15 cellular contexts compared by ENCODE assay signal in the genomic region with DNA sequence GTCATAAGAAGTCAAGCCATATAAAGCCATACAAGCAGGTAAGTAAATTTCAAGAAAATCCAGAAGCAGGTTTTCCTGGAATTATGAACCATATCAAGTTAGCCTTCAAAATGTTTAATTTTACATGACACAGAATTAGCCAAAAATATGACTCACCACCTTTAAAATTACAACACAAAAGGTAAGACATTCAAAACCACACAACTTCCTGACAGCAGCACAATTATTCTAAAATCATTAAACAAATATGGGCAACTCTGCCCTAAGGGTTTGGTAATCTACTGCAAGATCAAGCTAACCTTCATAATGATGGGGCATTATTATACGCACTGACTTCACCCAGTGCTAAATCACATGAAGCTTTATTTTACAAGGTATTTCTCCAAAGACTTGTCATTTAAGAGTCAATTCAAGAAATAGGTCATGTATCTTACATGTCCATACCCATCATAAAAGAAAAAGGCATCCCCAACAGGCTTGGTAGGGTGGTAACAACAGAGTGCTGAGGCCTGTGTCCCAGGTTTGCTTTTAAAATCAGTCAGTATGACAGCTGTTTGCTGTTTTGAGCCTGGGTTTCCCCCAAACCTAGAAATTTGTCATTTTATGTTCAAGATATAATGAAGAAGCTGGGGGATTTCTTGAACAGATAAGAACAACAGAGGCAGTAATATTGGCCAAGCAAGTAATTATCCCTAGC. TPM values are rescaled to one million over a fixed set of nuclear protein-coding genes. Genes with fewer than 3 reads are reported as not detected.
DNase-seq lines count a peak whose midpoint lies in the region; ATAC-seq and TF ChIP-seq lines count a peak whose summit lies in the region.
"Had no signal": no experiment of that assay in that cellular context is flagged by ENCODE, and none has a peak within 500 bp of the region (broad histone marks: within the 10 kb centered on the region; RNA-seq: fewer than 3 reads in every experiment).

No MANE protein-coding gene starts in this region.

- peak overlapping the region; percentile 41 for H3K27ac ChIP-seq in mammary epithelial cell (ENCODE audit: insufficient read depth, low read depth, low read length)
- no peak overlapping the region for H3K27ac ChIP-seq in right cardiac atrium (ENCODE audit: low read length)
- no peak overlapping the region for H3K27ac ChIP-seq in ovary
- H3K27ac ChIP-seq: BLaER1, transverse colon had no signal

- CTCF ChIA-PET in mammary epithelial cell (lab: Charles Lee; ENCODE audit: low non-redundant PET) = no interaction called here

- intact Hi-C loops in mammary epithelial cell (cut with micrococcal nuclease) = loop anchor here (2.0 kb wide), 1 partner anchor 17 kb away; no protein-coding TSS in a partner anchor
- intact Hi-C loops in right cardiac atrium (cut with DNase I) = no loop called here
- intact Hi-C loops in ovary (cut with DNase I) = no loop called here

- H2AFZ ChIP-seq in mammary epithelial cell (ENCODE audit: low read depth, low read length) = no peak overlapping the region

- dilution Hi-C loops in mammary epithelial cell (cut with HindIII; ENCODE audit: low sequenced_read_pairs) = no loop called here

- H3K4me3 ChIP-seq in GM06990 (replicated peaks; ENCODE audit: low read depth, low read length) (no peak overlapping the region), mammary epithelial cell (replicated peaks in 1 of 3; ENCODE audit: insufficient read depth in 1 of 3, low read depth in 2 of 3, low read length in 3 of 3) (no peak overlapping the region), right cardiac atrium (ENCODE audit: low read length) (no peak overlapping the region), ovary (no peak overlapping the region)
- H3K4me3 ChIP-seq: BLaER1, dorsolateral prefrontal cortex, transverse colon had no signal

- no peak for TF ChIP-seq EP300 in ovary (IDR thresholded peaks at IDR 0.05)

- H4K20me1 ChIP-seq in mammary epithelial cell (ENCODE audit: insufficient read depth, low read length) = no peaks in the 10 kb centered on the region
- H4K20me1 ChIP-seq: BLaER1 had no signal

- H3K9ac ChIP-seq in mammary epithelial cell (ENCODE audit: insufficient read depth, low read length) = no peak overlapping the region
- H3K9ac ChIP-seq: BLaER1 had no signal

- WGBS in mammary epithelial cell (ENCODE audit: low coverage, missing lambda C conversion rate) = 0% methylated on average over 1 of the region's 1 CpG
- WGBS in right cardiac atrium = 94% methylated on average over 1 of the region's 1 CpG
- 86 to 95% (median 91%) methylated on average over 1 of the region's 1 CpG for WGBS in ovary, 3 donors

- no TSS peak for BruUV-seq in mammary epithelial cell (replicated peaks; lab: Mats Ljungman, UMichigan)

- TF ChIP-seq CTCF in GM06990 (IDR thresholded peaks at IDR 0.05; ENCODE audit: insufficient read depth, low read length, poor library complexity, severe bottlenecking) (no peak), mammary epithelial cell (conservative IDR thresholded peaks at IDR 0.05 in 1 of 2, IDR thresholded peaks at IDR 0.05 in 1 of 2; ENCODE audit: extremely low read depth in 1 of 2, insufficient read depth in 1 of 2, low read depth in 1 of 2, low read length in 2 of 2) (no peak), ovary (IDR thresholded peaks at IDR 0.05) (no peak)

- in situ Hi-C loops in mammary epithelial cell (cut with MboI; ENCODE audit: low sequenced_read_pairs in 2 of 2) = no loop called here

- peak overlapping the region; percentile 46 for H3K4me2 ChIP-seq in mammary epithelial cell (ENCODE audit: insufficient read depth, low read depth, low read length)
- H3K4me2 ChIP-seq: BLaER1 had no signal

- DNase-seq in A172 (ENCODE audit: low spot score) (peak; percentile 10), GM06990 (ENCODE audit: extremely low read depth, insufficient read length) (peak; percentile 41), NCI-H69 (lab: John Stamatoyannopoulos, UW) (peak; percentile 66), mammary epithelial cell (peak; percentile 87), NCI-H1092 treated with DMSO at 0.1 percent for 48 hours (lab: John Stamatoyannopoulos, UW) (no peak), right cardiac atrium (no peak), SW 1271 (lab: John Stamatoyannopoulos, UW) (no peak), ovary (no peak)
- DNase-seq: dorsolateral prefrontal cortex, head of caudate nucleus, mesendoderm, NCI-H187, OCI-M1, transverse colon had no signal

- H3K27me3 ChIP-seq in GM06990 (replicated peaks; ENCODE audit: control insufficient read depth, insufficient read depth, low read length) (no peaks in the 10 kb centered on the region), mammary epithelial cell (ENCODE audit: insufficient read depth, low read length) (no peaks in the 10 kb centered on the region), right cardiac atrium (ENCODE audit: control insufficient read depth, insufficient read depth) (no peaks in the 10 kb centered on the region), ovary (no peaks in the 10 kb centered on the region)
- H3K27me3 ChIP-seq: BLaER1, dorsolateral prefrontal cortex, transverse colon had no signal

- H3K9me3 ChIP-seq in mammary epithelial cell (replicated peaks; ENCODE audit: insufficient read depth, low read length) = no peaks in the 10 kb centered on the region
- no peaks in the 10 kb centered on the region for H3K9me3 ChIP-seq in right cardiac atrium (ENCODE audit: control insufficient read depth, low read length)
- H3K9me3 ChIP-seq in ovary = no peaks in the 10 kb centered on the region
- H3K9me3 ChIP-seq: transverse colon had no signal

- H3K4me1 ChIP-seq in mammary epithelial cell (ENCODE audit: insufficient read depth, low read length) = peaks cover 28% of the 10 kb centered on the region
- H3K4me1 ChIP-seq in right cardiac atrium (ENCODE audit: control insufficient read depth, insufficient read depth, low read length) = no peaks in the 10 kb centered on the region
- no peaks in the 10 kb centered on the region for H3K4me1 ChIP-seq in ovary (ENCODE audit: insufficient read depth)
- H3K4me1 ChIP-seq: transverse colon had no signal

- no peak for TF ChIP-seq POLR2A in ovary (IDR thresholded peaks at IDR 0.05)

- H3K36me3 ChIP-seq in GM06990 (ENCODE audit: control insufficient read depth, insufficient read depth, low read length) = no peaks in the 10 kb centered on the region
- peaks cover 3% of the 10 kb centered on the region for H3K36me3 ChIP-seq in mammary epithelial cell (ENCODE audit: insufficient read depth, low read length)
- H3K36me3 ChIP-seq in ovary = no peaks in the 10 kb centered on the region
- H3K36me3 ChIP-seq: transverse colon had no signal

- no peak for ATAC-seq in right cardiac atrium

- peaks cover 40% of the 10 kb centered on the region for H3K79me2 ChIP-seq in mammary epithelial cell (ENCODE audit: insufficient read depth, low read length)

RNA-seq across cellular contexts. Expression of gene RCBTB1, which starts 15.2 kb away (rescaled TPM):
- total RNA-seq in A172 (2014; rRNA removed; shearing (Covaris generic)) = 20.5 and 26.2 TPM in 2 replicates
- total RNA-seq in mammary epithelial cell (10 to 100 TPM; 29.9 to 87.5 TPM), right cardiac atrium (10 to 100 TPM; 16.7 to 20.3 (median 19.0) TPM), ovary (10 to 100 TPM in 5 of 7 donors, 1 to 10 TPM in 2; 5.5 to 16.6 (median 12.9) TPM)
- polyA plus RNA-seq in mammary epithelial cell (13.9 TPM), right cardiac atrium (10.8 TPM), ovary (10 to 100 TPM in 1 of 2 donors, 1 to 10 TPM in 1; 8.6 to 28.0 TPM)
- polyA minus RNA-seq in mammary epithelial cell = 19.2 TPM

RNA-seq across cellular contexts. Expression of gene ARL11, which starts 58.2 kb away (rescaled TPM):
- total RNA-seq in A172 (2014; rRNA removed; shearing (Covaris generic)) = not detected in 2 replicates
- total RNA-seq in mammary epithelial cell (under 1 TPM in 1 of 2 donors, not detected in 1; under 0.01 TPM), right cardiac atrium (under 1 TPM; 0.33 to 0.82 (median 0.54) TPM), ovary (under 1 TPM; 0.15 to 0.80 (median 0.24) TPM)
- polyA plus RNA-seq in mammary epithelial cell (0.03 TPM), right cardiac atrium (0.32 TPM), ovary (under 1 TPM; 0.28 to 0.93 TPM)
- polyA minus RNA-seq in mammary epithelial cell = not detected

Comparison
In these comparisons a context has a peak if more than half of its experiments do, and no peak if none do; other contexts are left out.
1. DNase-seq: peak in A172 (single experiment), GM06990 (single experiment), NCI-H69 (single experiment) and mammary epithelial cell (single experiment); none in NCI-H1092 treated with DMSO at 0.1 percent for 48 hours (single experiment), right cardiac atrium (0 of 3), SW 1271 (0 of 2) and ovary (0 of 5).